10 cellular contexts compared by ENCODE assay signal in the genomic region with DNA sequence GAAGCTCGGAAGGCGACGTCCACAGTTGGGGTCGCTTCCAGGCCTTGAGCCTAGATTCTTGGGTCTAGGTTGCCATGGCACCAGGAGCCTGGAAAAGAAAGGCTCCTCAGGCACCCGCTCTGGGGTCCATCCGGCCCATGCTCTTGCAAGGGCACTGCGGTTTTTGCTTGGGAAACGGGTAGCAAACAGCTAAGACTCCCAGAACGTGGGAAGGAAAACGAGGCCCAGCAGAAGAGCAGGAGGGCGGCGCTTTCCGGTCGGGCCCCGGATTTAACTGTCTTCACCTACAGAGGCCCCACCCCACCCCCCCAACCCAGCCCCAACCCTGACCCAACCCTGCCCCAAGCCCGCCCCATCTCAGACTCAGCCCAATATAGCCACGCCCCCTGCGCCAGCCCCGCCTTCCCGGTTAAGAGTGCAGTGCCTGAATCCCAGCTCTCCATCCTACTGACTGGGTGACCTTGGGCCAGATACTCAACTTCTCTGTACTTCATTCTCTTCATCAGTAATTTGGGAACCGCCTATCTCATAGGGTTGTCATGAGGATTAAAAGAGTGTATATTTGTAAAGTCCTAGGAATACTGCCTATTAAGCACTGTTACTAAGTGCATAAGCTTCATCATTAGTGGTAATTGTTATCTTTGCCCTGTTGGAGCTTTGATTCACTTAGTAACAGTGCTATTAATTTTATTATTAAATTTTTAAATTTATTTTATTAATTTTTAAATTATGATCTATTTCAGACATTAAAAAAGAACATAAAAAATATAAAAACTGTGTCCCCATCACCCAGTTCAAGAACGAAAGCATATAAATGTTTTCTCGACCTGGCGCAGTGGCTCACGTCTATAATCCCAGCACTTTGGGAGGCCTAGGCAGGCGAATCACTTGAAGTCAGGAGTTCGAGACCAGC. TPM values are rescaled to one million over a fixed set of nuclear protein-coding genes. Genes with fewer than 3 reads are reported as not detected.
DNase-seq lines count a peak whose midpoint lies in the region; ATAC-seq, FAIRE-seq and TF ChIP-seq lines count a peak whose summit lies in the region.
"Had no signal": no experiment of that assay in that cellular context is flagged by ENCODE, and none has a peak within 500 bp of the region (broad histone marks: within the 10 kb centered on the region; RNA-seq: fewer than 3 reads in every experiment).

No MANE protein-coding gene starts in this region.

- H3K9me3 Mint-ChIP-seq in stimulated activated naive B cell treated with anti-CD40 and anti-IgM and Interleukin-4, amounts not matched to agents 10 μg/mL and 1 μg/mL and 100 μg/mL, for 72 hours: no peaks in the 10 kb centered on the region

- ATAC-seq in left cardiac atrium: peak in 1 of 2 donors; percentile 87
- ATAC-seq in stimulated activated naive B cell treated with anti-CD40 and anti-IgM and Interleukin-4, amounts not matched to agents 10 μg/mL and 1 μg/mL and 100 μg/mL, for 72 hours (replicated peaks): peak; percentile 42 to 48

- no peaks in the 10 kb centered on the region for H3K36me3 ChIP-seq in kidney (ENCODE audit: control insufficient read depth in 1 of 2, insufficient read depth in 2 of 2, low read length in 2 of 2)

- DNase-seq in activated T-cell treated with anti-CD3 and anti-CD28 coated beads for 48 hours (ENCODE audit: low read depth): peak; percentile 50
- no peak for DNase-seq in activated T-cell treated with anti-CD3 and anti-CD28 coated beads, Interleukin-2, amount 50 U/mL, for 1 hour
- peak; percentile 13 for DNase-seq in T-helper 9 cell
- DNase-seq in left cardiac atrium: peak; percentile 70
- no peak for DNase-seq in stimulated activated naive B cell treated with anti-CD40 and anti-IgM and Interleukin-4, amounts not matched to agents 10 μg/mL and 1 μg/mL and 100 μg/mL, for 72 hours
- DNase-seq in DMS 273 treated with DMSO at 0.1 percent for 48 hours (lab: John Stamatoyannopoulos, UW): no peak
- no peak for DNase-seq in DMS79 (lab: John Stamatoyannopoulos, UW)
- DNase-seq in kidney: no peak

- no peak for TF ChIP-seq CTCF in kidney (IDR thresholded peaks at IDR 0.05; ENCODE audit: borderline replicate concordance, extremely low read depth, insufficient read depth)

- H3K36me3 Mint-ChIP-seq in stimulated activated naive B cell treated with anti-CD40 and anti-IgM and Interleukin-4, amounts not matched to agents 10 μg/mL and 1 μg/mL and 100 μg/mL, for 72 hours: no peaks in the 10 kb centered on the region
- H3K36me3 Mint-ChIP-seq: CD4-positive, alpha-beta memory T cell had no signal

- peaks cover 6 to 10% of the 10 kb centered on the region in 2 donors for H3K4me1 Mint-ChIP-seq in stimulated activated naive B cell treated with anti-CD40 and anti-IgM and Interleukin-4, amounts not matched to agents 10 μg/mL and 1 μg/mL and 100 μg/mL, for 72 hours

- H3K9me3 ChIP-seq in kidney (ENCODE audit: control insufficient read depth in 1 of 2, low read length in 2 of 2): no peaks in the 10 kb centered on the region

- H3K27ac Mint-ChIP-seq in stimulated activated naive B cell treated with anti-CD40 and anti-IgM and Interleukin-4, amounts not matched to agents 10 μg/mL and 1 μg/mL and 100 μg/mL, for 72 hours: no peak overlapping the region

- no peaks in the 10 kb centered on the region for H3K4me1 ChIP-seq in kidney (ENCODE audit: control insufficient read depth in 1 of 2, insufficient read depth in 1 of 2, low read depth in 1 of 2, low read length in 2 of 2)

- H3K9ac ChIP-seq in kidney (ENCODE audit: low read length in 2 of 2): no peak overlapping the region

- H3K27me3 Mint-ChIP-seq in stimulated activated naive B cell treated with anti-CD40 and anti-IgM and Interleukin-4, amounts not matched to agents 10 μg/mL and 1 μg/mL and 100 μg/mL, for 72 hours: peaks cover 0 to 12% of the 10 kb centered on the region in 2 donors

- intact Hi-C loops in left cardiac atrium (cut with DNase I): no loop called here
- intact Hi-C loops in kidney (cut with DNase I): no loop called here

- no peak overlapping the region for H3K4me3 ChIP-seq in kidney (ENCODE audit: low read length in 2 of 2)

- no peak for FAIRE-seq in kidney (lab: Jason Lieb, UNC)
- FAIRE-seq: endometrium had no signal

- no peak overlapping the region for H3K27ac ChIP-seq in kidney (ENCODE audit: low read depth in 2 of 2, low read length in 2 of 2)

- no peak overlapping the region for H3K4me3 Mint-ChIP-seq in stimulated activated naive B cell treated with anti-CD40 and anti-IgM and Interleukin-4, amounts not matched to agents 10 μg/mL and 1 μg/mL and 100 μg/mL, for 72 hours

RNA-seq across cellular contexts. Expression of a gene that starts 28.4 kb away (rescaled TPM):
- total RNA-seq in left cardiac atrium (10 to 100 TPM; 13.5 to 51.5 TPM), kidney (23.0 TPM)
- 15.4 TPM for polyA plus RNA-seq in kidney (ENCODE audit: insufficient read depth, low read depth, low replicate concordance)
- polyA plus RNA-seq: CD4-positive, alpha-beta memory T cell had no signal

Comparison
In these comparisons a context has a peak if more than half of its experiments do, and no peak if none do; other contexts are left out.
1. DNase-seq: peak in activated T-cell treated with anti-CD3 and anti-CD28 coated beads for 48 hours (single experiment), T-helper 9 cell (single experiment) and left cardiac atrium (single experiment); none in activated T-cell treated with anti-CD3 and anti-CD28 coated beads, Interleukin-2, amount 50 U/mL, for 1 hour (single experiment), stimulated activated naive B cell treated with anti-CD40 and anti-IgM and Interleukin-4, amounts not matched to agents 10 μg/mL and 1 μg/mL and 100 μg/mL, for 72 hours (single experiment), DMS 273 treated with DMSO at 0.1 percent for 48 hours (single experiment), DMS79 (single experiment) and kidney (single experiment).